Comparison of ENCODE assay signal across 1 cellular context in the genomic region with DNA sequence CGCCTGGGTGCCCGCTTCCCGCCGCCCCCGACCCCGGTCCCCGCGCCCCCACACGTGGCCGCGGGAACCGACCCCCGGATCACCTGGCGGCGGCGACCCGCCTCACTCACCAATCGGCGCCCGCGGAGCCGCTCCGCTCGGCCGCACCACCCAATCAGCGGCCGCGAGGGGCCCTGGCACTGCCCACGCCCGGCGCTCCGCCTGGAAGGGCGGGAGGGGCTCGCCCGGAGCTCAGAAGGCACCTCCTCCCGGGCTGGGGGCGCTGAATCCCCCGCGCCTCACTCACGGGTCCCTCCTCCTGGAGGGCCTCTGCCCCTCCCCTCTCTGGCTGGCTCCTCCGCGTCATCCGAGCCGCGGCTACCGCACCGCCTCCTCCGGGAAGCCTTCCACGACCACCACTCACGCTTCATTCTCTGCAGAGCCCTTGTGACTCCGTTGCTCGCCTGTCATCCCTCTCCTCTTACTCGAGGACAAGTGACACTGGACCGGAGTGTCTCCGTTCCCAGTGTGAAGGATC.
A peak's percentile ranks its signal among the peaks of the same experiment; 100 is the strongest.
TF ChIP-seq lines count a peak whose summit lies in the region.

No MANE protein-coding gene starts in this region.

TF ChIP-seq in HEK293, 187 proteins besides CTCF, POLR2A, EP300 and RAD21 (continued from another document and continues in another):
- no peak for TF ChIP-seq ZNF558 (tag by site-specific recombination; IDR thresholded peaks at IDR 0.05)
- TF ChIP-seq ZNF596 (tag by site-specific recombination; IDR thresholded peaks at IDR 0.05): no peak
- no peak for TF ChIP-seq ZBTB17 (tag by site-specific recombination; IDR thresholded peaks at IDR 0.05)
- peak; percentile 11; the same call in 1 of the 2 replicates for TF ChIP-seq BCL11A (tag by site-specific recombination; IDR thresholded peaks at IDR 0.05; ENCODE audit: low read depth)
- no peak for TF ChIP-seq ZNF223 (tag by site-specific recombination; IDR thresholded peaks at IDR 0.05)
- no peak for TF ChIP-seq ZNF560 (tag by site-specific recombination; IDR thresholded peaks at IDR 0.05; ENCODE audit: borderline replicate concordance)
- TF ChIP-seq, protein P1, sequence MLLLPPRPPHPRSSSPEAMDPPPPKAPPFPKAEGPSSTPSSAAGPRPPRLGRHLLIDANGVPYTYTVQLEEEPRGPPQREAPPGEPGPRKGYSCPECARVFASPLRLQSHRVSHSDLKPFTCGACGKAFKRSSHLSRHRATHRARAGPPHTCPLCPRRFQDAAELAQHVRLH (tag by site-specific recombination; IDR thresholded peaks at IDR 0.05): peak; percentile 100
- no peak for TF ChIP-seq SETDB1 (IDR thresholded peaks at IDR 0.05; ENCODE audit: insufficient read length, low read length)
- TF ChIP-seq SP2 (tag by site-specific recombination; IDR thresholded peaks at IDR 0.05): peak; percentile 85
- TF ChIP-seq, protein P2, sequence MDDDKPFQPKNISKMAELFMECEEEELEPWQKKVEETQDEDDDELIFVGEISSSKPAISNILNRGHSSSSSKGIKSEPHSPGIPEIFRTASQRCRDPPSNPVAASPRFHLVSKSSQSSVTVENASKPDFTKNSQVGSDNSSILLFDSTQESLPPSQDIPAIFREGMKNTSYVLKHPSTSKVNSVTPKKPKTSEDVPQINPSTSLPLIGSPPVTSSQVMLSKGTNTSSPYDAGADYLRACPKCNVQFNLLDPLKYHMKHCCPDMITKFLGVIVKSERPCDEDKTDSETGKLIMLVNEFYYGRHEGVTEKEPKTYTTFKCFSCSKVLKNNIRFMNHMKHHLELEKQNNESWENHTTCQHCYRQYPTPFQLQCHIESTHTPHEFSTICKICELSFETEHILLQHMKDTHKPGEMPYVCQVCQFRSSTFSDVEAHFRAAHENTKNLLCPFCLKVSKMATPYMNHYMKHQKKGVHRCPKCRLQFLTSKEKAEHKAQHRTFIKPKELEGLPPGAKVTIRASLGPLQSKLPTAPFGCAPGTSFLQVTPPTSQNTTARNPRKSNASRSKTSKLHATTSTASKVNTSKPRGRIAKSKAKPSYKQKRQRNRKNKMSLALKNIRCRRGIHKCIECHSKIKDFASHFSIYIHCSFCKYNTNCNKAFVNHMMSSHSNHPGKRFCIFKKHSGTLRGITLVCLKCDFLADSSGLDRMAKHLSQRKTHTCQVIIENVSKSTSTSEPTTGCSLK (tag by site-specific recombination; IDR thresholded peaks at IDR 0.05): no peak
- no peak; the same call in 1 of the 2 replicates for TF ChIP-seq ZNF366 (tag by site-specific recombination; conservative IDR thresholded peaks at IDR 0.05)
- no peak for TF ChIP-seq TRIM28 (IDR thresholded peaks at IDR 0.05; ENCODE audit: borderline replicate concordance, low read length)
- TF ChIP-seq, protein P3, sequence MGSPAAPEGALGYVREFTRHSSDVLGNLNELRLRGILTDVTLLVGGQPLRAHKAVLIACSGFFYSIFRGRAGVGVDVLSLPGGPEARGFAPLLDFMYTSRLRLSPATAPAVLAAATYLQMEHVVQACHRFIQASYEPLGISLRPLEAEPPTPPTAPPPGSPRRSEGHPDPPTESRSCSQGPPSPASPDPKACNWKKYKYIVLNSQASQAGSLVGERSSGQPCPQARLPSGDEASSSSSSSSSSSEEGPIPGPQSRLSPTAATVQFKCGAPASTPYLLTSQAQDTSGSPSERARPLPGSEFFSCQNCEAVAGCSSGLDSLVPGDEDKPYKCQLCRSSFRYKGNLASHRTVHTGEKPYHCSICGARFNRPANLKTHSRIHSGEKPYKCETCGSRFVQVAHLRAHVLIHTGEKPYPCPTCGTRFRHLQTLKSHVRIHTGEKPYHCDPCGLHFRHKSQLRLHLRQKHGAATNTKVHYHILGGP (tag by site-specific recombination; IDR thresholded peaks at IDR 0.05): no peak
- peak; percentile 73 for TF ChIP-seq KLF9 (tag by site-specific recombination; IDR thresholded peaks at IDR 0.05; ENCODE audit: low read depth)
- no peak for TF ChIP-seq ZNF621 (tag by site-specific recombination; IDR thresholded peaks at IDR 0.05)
- no peak for TF ChIP-seq ZFP41 (tag by site-specific recombination; IDR thresholded peaks at IDR 0.05; ENCODE audit: borderline replicate concordance)
- no peak for TF ChIP-seq ZBTB21 (tag by site-specific recombination; IDR thresholded peaks at IDR 0.05)
- TF ChIP-seq, protein P4, sequence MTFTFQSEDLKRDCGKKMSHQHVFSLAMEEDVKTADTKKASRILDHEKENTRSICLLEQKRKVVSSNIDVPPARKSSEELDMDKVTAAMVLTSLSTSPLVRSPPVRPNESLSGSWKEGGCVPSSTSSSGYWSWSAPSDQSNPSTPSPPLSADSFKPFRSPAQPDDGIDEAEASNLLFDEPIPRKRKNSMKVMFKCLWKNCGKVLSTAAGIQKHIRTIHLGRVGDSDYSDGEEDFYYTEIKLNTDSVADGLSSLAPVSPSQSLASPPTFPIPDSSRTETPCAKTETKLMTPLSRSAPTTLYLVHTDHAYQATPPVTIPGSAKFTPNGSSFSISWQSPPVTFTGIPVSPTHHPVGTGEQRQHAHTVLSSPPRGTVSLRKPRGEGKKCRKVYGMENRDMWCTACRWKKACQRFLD (tag by site-specific recombination; IDR thresholded peaks at IDR 0.05): no peak
- TF ChIP-seq, protein P5, sequence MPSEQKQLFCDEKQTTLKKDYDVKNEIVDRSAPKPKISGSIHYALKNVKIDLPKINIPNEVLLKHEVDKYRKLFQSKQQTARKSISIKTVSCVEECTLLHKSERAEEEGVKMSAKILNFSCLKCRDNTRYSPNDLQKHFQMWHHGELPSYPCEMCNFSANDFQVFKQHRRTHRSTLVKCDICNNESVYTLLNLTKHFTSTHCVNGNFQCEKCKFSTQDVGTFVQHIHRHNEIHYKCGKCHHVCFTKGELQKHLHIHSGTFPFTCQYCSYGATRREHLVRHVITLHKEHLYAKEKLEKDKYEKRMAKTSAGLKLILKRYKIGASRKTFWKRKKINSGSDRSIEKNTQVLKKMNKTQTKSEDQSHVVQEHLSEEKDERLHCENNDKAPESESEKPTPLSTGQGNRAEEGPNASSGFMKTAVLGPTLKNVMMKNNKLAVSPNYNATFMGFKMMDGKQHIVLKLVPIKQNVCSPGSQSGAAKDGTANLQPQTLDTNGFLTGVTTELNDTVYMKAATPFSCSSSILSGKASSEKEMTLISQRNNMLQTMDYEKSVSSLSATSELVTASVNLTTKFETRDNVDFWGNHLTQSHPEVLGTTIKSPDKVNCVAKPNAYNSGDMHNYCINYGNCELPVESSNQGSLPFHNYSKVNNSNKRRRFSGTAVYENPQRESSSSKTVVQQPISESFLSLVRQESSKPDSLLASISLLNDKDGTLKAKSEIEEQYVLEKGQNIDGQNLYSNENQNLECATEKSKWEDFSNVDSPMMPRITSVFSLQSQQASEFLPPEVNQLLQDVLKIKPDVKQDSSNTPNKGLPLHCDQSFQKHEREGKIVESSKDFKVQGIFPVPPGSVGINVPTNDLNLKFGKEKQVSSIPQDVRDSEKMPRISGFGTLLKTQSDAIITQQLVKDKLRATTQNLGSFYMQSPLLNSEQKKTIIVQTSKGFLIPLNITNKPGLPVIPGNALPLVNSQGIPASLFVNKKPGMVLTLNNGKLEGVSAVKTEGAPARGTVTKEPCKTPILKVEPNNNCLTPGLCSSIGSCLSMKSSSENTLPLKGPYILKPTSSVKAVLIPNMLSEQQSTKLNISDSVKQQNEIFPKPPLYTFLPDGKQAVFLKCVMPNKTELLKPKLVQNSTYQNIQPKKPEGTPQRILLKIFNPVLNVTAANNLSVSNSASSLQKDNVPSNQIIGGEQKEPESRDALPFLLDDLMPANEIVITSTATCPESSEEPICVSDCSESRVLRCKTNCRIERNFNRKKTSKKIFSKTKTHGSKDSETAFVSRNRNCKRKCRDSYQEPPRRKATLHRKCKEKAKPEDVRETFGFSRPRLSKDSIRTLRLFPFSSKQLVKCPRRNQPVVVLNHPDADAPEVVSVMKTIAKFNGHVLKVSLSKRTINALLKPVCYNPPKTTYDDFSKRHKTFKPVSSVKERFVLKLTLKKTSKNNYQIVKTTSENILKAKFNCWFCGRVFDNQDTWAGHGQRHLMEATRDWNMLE (tag by site-specific recombination; conservative IDR thresholded peaks at IDR 0.05; ENCODE audit: low read depth): no peak
- peak; percentile 92 for TF ChIP-seq ZNF335 (tag by site-specific recombination; conservative IDR thresholded peaks at IDR 0.05)
- TF ChIP-seq ZNF561 (tag by site-specific recombination; IDR thresholded peaks at IDR 0.05; ENCODE audit: borderline replicate concordance): no peak; the same call in 1 of the 2 replicates
- TF ChIP-seq ZNF629 (tag by site-specific recombination; IDR thresholded peaks at IDR 0.05): peak; percentile 70
- TF ChIP-seq, protein P6, sequence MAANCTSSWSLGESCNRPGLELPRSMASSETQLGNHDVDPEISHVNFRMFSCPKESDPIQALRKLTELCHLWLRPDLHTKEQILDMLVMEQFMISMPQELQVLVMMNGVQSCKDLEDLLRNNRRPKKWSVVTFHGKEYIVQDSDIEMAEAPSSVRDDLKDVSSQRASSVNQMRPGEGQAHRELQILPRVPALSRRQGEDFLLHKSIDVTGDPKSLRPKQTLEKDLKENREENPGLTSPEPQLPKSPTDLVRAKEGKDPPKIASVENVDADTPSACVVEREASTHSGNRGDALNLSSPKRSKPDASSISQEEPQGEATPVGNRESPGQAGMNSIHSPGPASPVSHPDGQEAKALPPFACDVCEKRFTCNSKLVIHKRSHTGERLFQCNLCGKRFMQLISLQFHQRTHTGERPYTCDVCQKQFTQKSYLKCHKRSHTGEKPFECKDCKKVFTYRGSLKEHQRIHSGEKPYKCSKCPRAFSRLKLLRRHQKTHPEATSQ (tag by site-specific recombination; IDR thresholded peaks at IDR 0.05): 0 out of 2 replicates have a peak, but pooled peaks have one; percentile 53
- TF ChIP-seq ZNF843 (tag by site-specific recombination; IDR thresholded peaks at IDR 0.05): no peak
- TF ChIP-seq ZNF623 (tag by site-specific recombination; IDR thresholded peaks at IDR 0.05): 0 out of 2 replicates have a peak, but pooled peaks have one; percentile 2
- TF ChIP-seq ZNF48 (tag by site-specific recombination; IDR thresholded peaks at IDR 0.05): no peak
- TF ChIP-seq ZNF221 (tag by site-specific recombination; IDR thresholded peaks at IDR 0.05; ENCODE audit: borderline replicate concordance): no peak
- TF ChIP-seq ZBTB8A (tag by site-specific recombination; IDR thresholded peaks at IDR 0.05): peak; percentile 80
- TF ChIP-seq ZNF184 (tag by site-specific recombination; IDR thresholded peaks at IDR 0.05): no peak; the same call in 1 of the 2 replicates
- no peak for TF ChIP-seq ZNF155 (tag by site-specific recombination; IDR thresholded peaks at IDR 0.05)
- TF ChIP-seq, protein P7, sequence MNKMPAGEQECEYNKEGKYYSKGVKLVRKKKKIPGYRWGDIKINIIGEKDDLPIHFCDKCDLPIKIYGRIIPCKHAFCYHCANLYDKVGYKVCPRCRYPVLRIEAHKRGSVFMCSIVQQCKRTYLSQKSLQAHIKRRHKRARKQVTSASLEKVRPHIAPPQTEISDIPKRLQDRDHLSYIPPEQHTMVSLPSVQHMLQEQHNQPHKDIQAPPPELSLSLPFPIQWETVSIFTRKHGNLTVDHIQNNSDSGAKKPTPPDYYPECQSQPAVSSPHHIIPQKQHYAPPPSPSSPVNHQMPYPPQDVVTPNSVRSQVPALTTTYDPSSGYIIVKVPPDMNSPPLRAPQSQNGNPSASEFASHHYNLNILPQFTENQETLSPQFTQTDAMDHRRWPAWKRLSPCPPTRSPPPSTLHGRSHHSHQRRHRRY (tag by site-specific recombination; IDR thresholded peaks at IDR 0.05): no peak
- TF ChIP-seq, protein P8, sequence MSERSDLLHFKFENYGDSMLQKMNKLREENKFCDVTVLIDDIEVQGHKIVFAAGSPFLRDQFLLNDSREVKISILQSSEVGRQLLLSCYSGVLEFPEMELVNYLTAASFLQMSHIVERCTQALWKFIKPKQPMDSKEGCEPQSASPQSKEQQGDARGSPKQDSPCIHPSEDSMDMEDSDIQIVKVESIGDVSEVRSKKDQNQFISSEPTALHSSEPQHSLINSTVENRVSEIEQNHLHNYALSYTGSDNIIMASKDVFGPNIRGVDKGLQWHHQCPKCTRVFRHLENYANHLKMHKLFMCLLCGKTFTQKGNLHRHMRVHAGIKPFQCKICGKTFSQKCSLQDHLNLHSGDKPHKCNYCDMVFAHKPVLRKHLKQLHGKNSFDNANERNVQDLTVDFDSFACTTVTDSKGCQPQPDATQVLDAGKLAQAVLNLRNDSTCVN (tag by site-specific recombination; optimal IDR thresholded peaks at IDR 0.05): peak; percentile 73
- no peak for TF ChIP-seq ZNF660 (tag by site-specific recombination; IDR thresholded peaks at IDR 0.05)
- TF ChIP-seq, protein P9, sequence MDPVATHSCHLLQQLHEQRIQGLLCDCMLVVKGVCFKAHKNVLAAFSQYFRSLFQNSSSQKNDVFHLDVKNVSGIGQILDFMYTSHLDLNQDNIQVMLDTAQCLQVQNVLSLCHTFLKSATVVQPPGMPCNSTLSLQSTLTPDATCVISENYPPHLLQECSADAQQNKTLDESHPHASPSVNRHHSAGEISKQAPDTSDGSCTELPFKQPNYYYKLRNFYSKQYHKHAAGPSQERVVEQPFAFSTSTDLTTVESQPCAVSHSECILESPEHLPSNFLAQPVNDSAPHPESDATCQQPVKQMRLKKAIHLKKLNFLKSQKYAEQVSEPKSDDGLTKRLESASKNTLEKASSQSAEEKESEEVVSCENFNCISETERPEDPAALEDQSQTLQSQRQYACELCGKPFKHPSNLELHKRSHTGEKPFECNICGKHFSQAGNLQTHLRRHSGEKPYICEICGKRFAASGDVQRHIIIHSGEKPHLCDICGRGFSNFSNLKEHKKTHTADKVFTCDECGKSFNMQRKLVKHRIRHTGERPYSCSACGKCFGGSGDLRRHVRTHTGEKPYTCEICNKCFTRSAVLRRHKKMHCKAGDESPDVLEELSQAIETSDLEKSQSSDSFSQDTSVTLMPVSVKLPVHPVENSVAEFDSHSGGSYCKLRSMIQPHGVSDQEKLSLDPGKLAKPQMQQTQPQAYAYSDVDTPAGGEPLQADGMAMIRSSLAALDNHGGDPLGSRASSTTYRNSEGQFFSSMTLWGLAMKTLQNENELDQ (tag by site-specific recombination; IDR thresholded peaks at IDR 0.05; ENCODE audit: low read depth): no peak
- no peak for TF ChIP-seq ZNF837 (tag by site-specific recombination; IDR thresholded peaks at IDR 0.05)
- TF ChIP-seq, protein P10, sequence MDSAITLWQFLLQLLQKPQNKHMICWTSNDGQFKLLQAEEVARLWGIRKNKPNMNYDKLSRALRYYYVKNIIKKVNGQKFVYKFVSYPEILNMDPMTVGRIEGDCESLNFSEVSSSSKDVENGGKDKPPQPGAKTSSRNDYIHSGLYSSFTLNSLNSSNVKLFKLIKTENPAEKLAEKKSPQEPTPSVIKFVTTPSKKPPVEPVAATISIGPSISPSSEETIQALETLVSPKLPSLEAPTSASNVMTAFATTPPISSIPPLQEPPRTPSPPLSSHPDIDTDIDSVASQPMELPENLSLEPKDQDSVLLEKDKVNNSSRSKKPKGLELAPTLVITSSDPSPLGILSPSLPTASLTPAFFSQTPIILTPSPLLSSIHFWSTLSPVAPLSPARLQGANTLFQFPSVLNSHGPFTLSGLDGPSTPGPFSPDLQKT (IDR thresholded peaks at IDR 0.05; ENCODE audit: borderline replicate concordance, low read depth, low read length): no peak
- TF ChIP-seq, protein P11, sequence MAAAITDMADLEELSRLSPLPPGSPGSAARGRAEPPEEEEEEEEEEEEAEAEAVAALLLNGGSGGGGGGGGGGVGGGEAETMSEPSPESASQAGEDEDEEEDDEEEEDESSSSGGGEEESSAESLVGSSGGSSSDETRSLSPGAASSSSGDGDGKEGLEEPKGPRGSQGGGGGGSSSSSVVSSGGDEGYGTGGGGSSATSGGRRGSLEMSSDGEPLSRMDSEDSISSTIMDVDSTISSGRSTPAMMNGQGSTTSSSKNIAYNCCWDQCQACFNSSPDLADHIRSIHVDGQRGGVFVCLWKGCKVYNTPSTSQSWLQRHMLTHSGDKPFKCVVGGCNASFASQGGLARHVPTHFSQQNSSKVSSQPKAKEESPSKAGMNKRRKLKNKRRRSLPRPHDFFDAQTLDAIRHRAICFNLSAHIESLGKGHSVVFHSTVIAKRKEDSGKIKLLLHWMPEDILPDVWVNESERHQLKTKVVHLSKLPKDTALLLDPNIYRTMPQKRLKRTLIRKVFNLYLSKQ (tag by site-specific recombination; IDR thresholded peaks at IDR 0.05; ENCODE audit: borderline replicate concordance): no peak
- TF ChIP-seq ZSCAN30 (tag by site-specific recombination; IDR thresholded peaks at IDR 0.05): 0 out of 2 replicates have a peak, but pooled peaks have one; percentile 34
